ENCODE assay signal across 6 cellular contexts in genomic region chr9:28502189-28502588, GRCh38.
"Had no signal": no experiment of that assay in that cellular context is flagged by ENCODE, and none has a peak within 500 bp of the region (broad histone marks: within the 10 kb centered on the region; RNA-seq: fewer than 3 reads in every experiment).

No MANE protein-coding gene starts in this region.

- ATAC-seq: HepG2, K562 had no signal

- DNase-seq: IMR-90, KBM-7, KG1 had no signal

- H3K4me3 ChIP-seq: K562 had no signal

- H3K27ac ChIP-seq: HL-60 had no signal
